8 cellular contexts compared by ENCODE assay signal in the genomic region with DNA sequence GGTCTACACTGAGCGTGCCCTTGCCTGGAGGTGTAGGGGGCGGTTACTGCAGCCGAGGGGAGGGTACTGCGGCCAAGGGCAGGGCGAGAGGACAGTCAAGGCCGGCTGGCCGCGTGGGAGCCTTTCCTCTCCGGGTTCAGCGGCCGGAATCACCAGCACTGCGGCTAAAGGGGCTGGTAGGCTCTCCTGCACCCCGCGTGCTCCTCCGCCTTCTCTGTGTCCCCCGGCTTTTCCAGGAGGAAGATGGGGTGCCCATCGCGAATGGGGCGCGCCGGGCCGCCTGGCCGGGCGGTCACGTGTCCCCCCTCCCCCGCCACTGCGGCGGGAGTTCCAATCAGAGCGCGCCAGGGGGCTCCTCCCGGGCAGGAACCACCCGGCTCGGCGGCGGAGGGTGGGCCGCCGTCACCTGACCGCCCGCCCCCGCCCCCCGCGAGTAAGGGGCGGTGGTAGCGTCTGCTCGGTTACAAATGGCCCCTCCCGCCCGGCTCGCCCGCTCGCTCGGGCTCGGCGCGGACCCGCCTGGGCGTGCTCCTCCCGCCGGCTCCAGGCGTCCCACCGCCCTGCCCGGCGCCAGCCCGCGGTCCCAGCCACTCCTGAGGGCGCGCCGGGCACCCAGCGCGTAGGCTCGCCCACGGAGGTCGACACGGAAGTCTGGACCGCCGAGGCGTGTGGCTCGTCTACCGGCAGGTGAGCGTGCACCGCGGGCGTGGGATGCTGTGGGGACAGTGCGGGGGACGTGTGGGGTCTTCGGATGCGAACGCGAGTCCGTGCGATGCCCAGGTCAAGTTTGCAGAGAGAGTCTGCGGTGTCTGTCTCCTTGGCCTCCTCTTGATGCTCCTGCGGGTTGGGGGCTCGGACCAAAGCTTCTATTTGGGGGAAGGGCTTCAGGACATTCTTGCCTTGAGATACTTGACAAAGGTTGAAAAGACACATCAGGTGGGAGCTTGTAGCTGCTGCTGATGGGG.
DNase-seq lines count a peak whose midpoint lies in the region; ATAC-seq and TF ChIP-seq lines count a peak whose summit lies in the region.

No MANE protein-coding gene starts in this region.

- no peaks in the 10 kb centered on the region for H3K36me3 Mint-ChIP-seq in activated naive CD8-positive, alpha-beta T cell treated with anti-CD3 and anti-CD28 coated beads, Interleukin-2, amount 10 ng/mL, durations not matched to agents 7 days and 5 days

- DNase-seq in BJ (ENCODE audit: low read depth) = no peak
- peak; percentile 71 for DNase-seq in M059J (ENCODE audit: low read depth)
- DNase-seq in activated naive CD8-positive, alpha-beta T cell treated with anti-CD3 and anti-CD28 coated beads, Interleukin-2, amount 10 ng/mL, durations not matched to agents 7 days and 5 days = peak; percentile 42
- no peak for DNase-seq in left ventricle myocardium superior
- DNase-seq in stimulated activated CD4-positive, alpha-beta T cell treated with anti-CD3 and anti-CD28 coated beads, Interleukin-4, amount 100 ng/mL, for 24 hours = no peak
- DNase-seq in NCI-H446 (lab: John Stamatoyannopoulos, UW) = no peak

- no peak overlapping the region for H3K9ac ChIP-seq in rectal smooth muscle tissue (ENCODE audit: low read length)

- peaks cover 32% of the 10 kb centered on the region for H3K4me1 Mint-ChIP-seq in activated naive CD8-positive, alpha-beta T cell treated with anti-CD3 and anti-CD28 coated beads, Interleukin-2, amount 10 ng/mL, durations not matched to agents 7 days and 5 days

- POLR2A ChIA-PET in BJ (lab: Charles Lee) = no interaction called here
- POLR2A ChIA-PET in activated naive CD8-positive, alpha-beta T cell treated with anti-CD3 and anti-CD28 coated beads, Interleukin-2, amount 10 ng/mL, durations not matched to agents 7 days and 5 days (lab: Charles Lee) = no interaction called here

- ATAC-seq in GM18909 (IDR thresholded peaks at IDR 0.05; ENCODE audit: poor library complexity, unreplicated experiment) (peak; percentile 44), left ventricle myocardium superior (peak; percentile 44)
- ATAC-seq in activated naive CD8-positive, alpha-beta T cell treated with anti-CD3 and anti-CD28 coated beads, Interleukin-2, amount 10 ng/mL, durations not matched to agents 7 days and 5 days (ENCODE audit: low read depth) = no peak

- H3K27me3 Mint-ChIP-seq in activated naive CD8-positive, alpha-beta T cell treated with anti-CD3 and anti-CD28 coated beads, Interleukin-2, amount 10 ng/mL, durations not matched to agents 7 days and 5 days = peaks cover 82% of the 10 kb centered on the region

- H3K36me3 ChIP-seq in BJ (ENCODE audit: control insufficient read depth, insufficient read depth, low read length) (no peaks in the 10 kb centered on the region), rectal smooth muscle tissue (ENCODE audit: control insufficient read depth, insufficient read depth, low read length) (no peaks in the 10 kb centered on the region)

- H3K27ac ChIP-seq in rectal smooth muscle tissue (ENCODE audit: low read depth, low read length) = no peak overlapping the region

- intact Hi-C loops in left ventricle myocardium superior (cut with micrococcal nuclease) = no loop called here

- H3K27me3 ChIP-seq in BJ (ENCODE audit: control insufficient read depth, insufficient read depth, low read length) (0 out of 2 replicates have a peak, but pooled peaks cover 1% of the 10 kb centered on the region), rectal smooth muscle tissue (ENCODE audit: control insufficient read depth, insufficient read depth, low read length) (peaks cover 43% of the 10 kb centered on the region)

- TF ChIP-seq CTCF in BJ (IDR thresholded peaks at IDR 0.05; ENCODE audit: insufficient read depth, low read depth, low read length) = no peak

- H3K4me3 Mint-ChIP-seq in activated naive CD8-positive, alpha-beta T cell treated with anti-CD3 and anti-CD28 coated beads, Interleukin-2, amount 10 ng/mL, durations not matched to agents 7 days and 5 days = peak overlapping the region; percentile 74

- no peaks in the 10 kb centered on the region for H3K9me3 Mint-ChIP-seq in activated naive CD8-positive, alpha-beta T cell treated with anti-CD3 and anti-CD28 coated beads, Interleukin-2, amount 10 ng/mL, durations not matched to agents 7 days and 5 days

- no peak overlapping the region for H3K27ac Mint-ChIP-seq in activated naive CD8-positive, alpha-beta T cell treated with anti-CD3 and anti-CD28 coated beads, Interleukin-2, amount 10 ng/mL, durations not matched to agents 7 days and 5 days

- peaks cover 2% of the 10 kb centered on the region for H3K4me1 ChIP-seq in rectal smooth muscle tissue (ENCODE audit: control insufficient read depth, insufficient read depth, low read length)

- H3K4me3 ChIP-seq in BJ (ENCODE audit: low read depth, low read length) = peak overlapping the region; percentile 84
- peak overlapping the region; percentile 57 for H3K4me3 ChIP-seq in rectal smooth muscle tissue (ENCODE audit: low read length)

- CTCF ChIA-PET in BJ (lab: Yijun Ruan, JAX) = interaction anchor here (1.0 to 1.7 kb wide), 4 partner anchors 115 to 202 kb away, joined by 3 read pairs; no protein-coding TSS in a partner anchor

Comparison
In these comparisons a context has a peak if more than half of its experiments do, and no peak if none do; other contexts are left out.
1. DNase-seq: peak in M059J (single experiment) and activated naive CD8-positive, alpha-beta T cell treated with anti-CD3 and anti-CD28 coated beads, Interleukin-2, amount 10 ng/mL, durations not matched to agents 7 days and 5 days (single experiment); none in BJ (single experiment), left ventricle myocardium superior (single experiment), stimulated activated CD4-positive, alpha-beta T cell treated with anti-CD3 and anti-CD28 coated beads, Interleukin-4, amount 100 ng/mL, for 24 hours (single experiment) and NCI-H446 (0 of 2).